In genomic region chr9:88533951-88534455, GRCh38 we compare ENCODE assay signal across 8 cellular contexts. TPM values are rescaled to one million over a fixed set of nuclear protein-coding genes. Genes with fewer than 3 reads are reported as not detected.
DNase-seq lines count a peak whose midpoint lies in the region; ATAC-seq, FAIRE-seq and TF ChIP-seq lines count a peak whose summit lies in the region.

No MANE protein-coding gene starts in this region.

- no peak for FAIRE-seq in astrocyte (lab: Jason Lieb, UNC)
- no peak for FAIRE-seq in small intestine (lab: Jason Lieb, UNC)

- TF ChIP-seq CTCF in astrocyte (IDR thresholded peaks at IDR 0.05; ENCODE audit: insufficient read depth, low read depth, low read length) = no peak

- H3K27ac Mint-ChIP-seq in activated T-cell treated with anti-CD3 and anti-CD28 coated beads, Interleukin-2, amount 50 U/mL, for 24 hours = no peak overlapping the region
- peak overlapping the region; percentile 73 for H3K27ac Mint-ChIP-seq in astrocyte (ENCODE audit: unreplicated experiment)

- WGBS in small intestine, 3 donors = 0 to 4% (median 4%) methylated on average over 37 to 41 of the region's 41 CpGs

- H3K36me3 Mint-ChIP-seq in activated T-cell treated with anti-CD3 and anti-CD28 coated beads, Interleukin-2, amount 50 U/mL, for 4 hours (ENCODE audit: insufficient read depth) = no peaks in the 10 kb centered on the region
- no peaks in the 10 kb centered on the region for H3K36me3 Mint-ChIP-seq in activated T-cell treated with anti-CD3 and anti-CD28 coated beads, Interleukin-2, amount 50 U/mL, for 24 hours (ENCODE audit: low read depth)
- H3K36me3 Mint-ChIP-seq in astrocyte (ENCODE audit: low read depth, unreplicated experiment) = peaks cover 6% of the 10 kb centered on the region

- no peak for ATAC-seq in activated T-cell treated with anti-CD3 and anti-CD28 coated beads, Interleukin-2, amount 50 U/mL, for 4 hours
- ATAC-seq in HG03565 (IDR thresholded peaks at IDR 0.05; ENCODE audit: unreplicated experiment) = no peak

- H3K9me3 ChIP-seq in astrocyte (ENCODE audit: insufficient read depth, low read depth, low read length) = no peaks in the 10 kb centered on the region
- H3K9me3 ChIP-seq in iPS-20b (ENCODE audit: insufficient read depth, low read depth, low read length) = no peaks in the 10 kb centered on the region
- H3K9me3 ChIP-seq in small intestine (ENCODE audit: control insufficient read depth, low read depth) = no peaks in the 10 kb centered on the region

- peaks cover 26% of the 10 kb centered on the region for H3K79me2 ChIP-seq in astrocyte (ENCODE audit: insufficient read depth, low read length)

- no peaks in the 10 kb centered on the region for H3K9me3 Mint-ChIP-seq in activated T-cell treated with anti-CD3 and anti-CD28 coated beads, Interleukin-2, amount 50 U/mL, for 4 hours
- no peaks in the 10 kb centered on the region for H3K9me3 Mint-ChIP-seq in activated T-cell treated with anti-CD3 and anti-CD28 coated beads, Interleukin-2, amount 50 U/mL, for 24 hours
- no peaks in the 10 kb centered on the region for H3K9me3 Mint-ChIP-seq in astrocyte (ENCODE audit: unreplicated experiment)

- peaks cover 20% of the 10 kb centered on the region for H3K4me1 Mint-ChIP-seq in activated T-cell treated with anti-CD3 and anti-CD28 coated beads, Interleukin-2, amount 50 U/mL, for 4 hours (ENCODE audit: low read depth)
- peaks cover 14% of the 10 kb centered on the region for H3K4me1 Mint-ChIP-seq in activated T-cell treated with anti-CD3 and anti-CD28 coated beads, Interleukin-2, amount 50 U/mL, for 24 hours (ENCODE audit: low read depth)
- H3K4me1 Mint-ChIP-seq in astrocyte (ENCODE audit: low read depth, unreplicated experiment) = peaks cover 33% of the 10 kb centered on the region

- DNase-seq in activated T-cell treated with anti-CD3 and anti-CD28 coated beads, Interleukin-2, amount 50 U/mL, for 4 hours = no peak
- DNase-seq in activated T-cell treated with anti-CD3 and anti-CD28 coated beads, Interleukin-2, amount 50 U/mL, for 24 hours = no peak
- DNase-seq in astrocyte (ENCODE audit: low read depth) = peak; percentile 55
- DNase-seq in small intestine = peak; percentile 13
- no peak for DNase-seq in NCI-H526 treated with DMSO at 0.1 percent for 48 hours (lab: John Stamatoyannopoulos, UW)
- DNase-seq in HPDE6-E6E7 (ENCODE audit: extremely low spot score) = no peak

- peak overlapping the region; percentile 89 for H3K4me2 ChIP-seq in astrocyte (ENCODE audit: low read length)

- H3K9ac ChIP-seq in astrocyte (ENCODE audit: low read length) (peak overlapping the region; percentile 81), iPS-20b (ENCODE audit: low read depth, low read length) (no peak overlapping the region; the same call in 1 of the 2 replicates)

- no peaks in the 10 kb centered on the region for H3K36me3 ChIP-seq in astrocyte (ENCODE audit: insufficient read depth, low read length)
- H3K36me3 ChIP-seq in iPS-20b (ENCODE audit: insufficient read depth, low read depth, low read length) = no peaks in the 10 kb centered on the region
- no peaks in the 10 kb centered on the region for H3K36me3 ChIP-seq in small intestine (ENCODE audit: control insufficient read depth in 2 of 2, insufficient read depth in 2 of 2, low read length in 2 of 2)

- H3K4me3 ChIP-seq in astrocyte (ENCODE audit: insufficient read depth, low read depth, low read length) (peak overlapping the region; percentile 68), iPS-20b (ENCODE audit: low read length) (peak overlapping the region; percentile 69), small intestine (ENCODE audit: low read depth in 1 of 2, low read length in 2 of 2) (no peak overlapping the region)

- peaks cover 16% of the 10 kb centered on the region for H4K20me1 ChIP-seq in astrocyte (ENCODE audit: insufficient read depth, low read length)

- H3K27ac ChIP-seq in astrocyte (ENCODE audit: low read depth, low read length) (peak overlapping the region; percentile 68), iPS-20b (ENCODE audit: low read length) (no peak overlapping the region), small intestine (ENCODE audit: low read depth in 1 of 2, low read length in 1 of 2) (no peak overlapping the region)

- H3K27me3 ChIP-seq in astrocyte (ENCODE audit: insufficient read depth, low read length) (no peaks in the 10 kb centered on the region), iPS-20b (ENCODE audit: insufficient read depth, low read length) (peaks cover 58% of the 10 kb centered on the region), small intestine (ENCODE audit: control insufficient read depth in 2 of 2, insufficient read depth in 2 of 2, low read length in 2 of 2) (peaks cover 0 to 4% of the 10 kb centered on the region in 2 donors)

- H3K4me1 ChIP-seq in astrocyte (ENCODE audit: insufficient read depth, low read length) (peaks cover 64% of the 10 kb centered on the region), iPS-20b (ENCODE audit: insufficient read depth, low read length) (peaks cover 13% of the 10 kb centered on the region), small intestine (ENCODE audit: control insufficient read depth in 2 of 2, insufficient read depth in 1 of 2, low read depth in 1 of 2, low read length in 1 of 2) (peaks cover 2 to 12% of the 10 kb centered on the region in 2 donors)

- peak overlapping the region; percentile 40 for H3K4me3 Mint-ChIP-seq in activated T-cell treated with anti-CD3 and anti-CD28 coated beads, Interleukin-2, amount 50 U/mL, for 4 hours
- no peak overlapping the region for H3K4me3 Mint-ChIP-seq in activated T-cell treated with anti-CD3 and anti-CD28 coated beads, Interleukin-2, amount 50 U/mL, for 24 hours
- H3K4me3 Mint-ChIP-seq in astrocyte (ENCODE audit: unreplicated experiment) = peak overlapping the region; percentile 87

- H3K27me3 Mint-ChIP-seq in activated T-cell treated with anti-CD3 and anti-CD28 coated beads, Interleukin-2, amount 50 U/mL, for 4 hours (ENCODE audit: low read depth) = peaks cover 37% of the 10 kb centered on the region
- H3K27me3 Mint-ChIP-seq in activated T-cell treated with anti-CD3 and anti-CD28 coated beads, Interleukin-2, amount 50 U/mL, for 24 hours = peaks cover 75% of the 10 kb centered on the region
- no peaks in the 10 kb centered on the region for H3K27me3 Mint-ChIP-seq in astrocyte (ENCODE audit: low read depth, unreplicated experiment)

- H2AFZ ChIP-seq in astrocyte (ENCODE audit: low read depth, low read length) = peak overlapping the region; percentile 61

RNA-seq across cellular contexts. Expression of gene NXNL2, which starts 1.0 kb away (rescaled TPM):
- total RNA-seq in activated T-cell treated with anti-CD3 and anti-CD28 coated beads, Interleukin-2, amount 50 U/mL, for 4 hours = not detected
- total RNA-seq in astrocyte = 0.62 and 1.6 TPM in 2 replicates
- under 1 TPM in 1 of 3 donors, not detected in 2; 0.10 TPM for polyA plus RNA-seq in small intestine

Comparison
In these comparisons a context has a peak if more than half of its experiments do, and no peak if none do; other contexts are left out.
1. DNase-seq: peak in astrocyte (single experiment) and small intestine (single experiment); none in activated T-cell treated with anti-CD3 and anti-CD28 coated beads, Interleukin-2, amount 50 U/mL, for 4 hours (single experiment), activated T-cell treated with anti-CD3 and anti-CD28 coated beads, Interleukin-2, amount 50 U/mL, for 24 hours (single experiment), NCI-H526 treated with DMSO at 0.1 percent for 48 hours (single experiment) and HPDE6-E6E7 (single experiment).
2. H3K4me3 ChIP-seq: peak in astrocyte (single experiment) and iPS-20b (single experiment); none in small intestine (0 of 2).